13 cellular contexts compared by ENCODE assay signal in the genomic region with DNA sequence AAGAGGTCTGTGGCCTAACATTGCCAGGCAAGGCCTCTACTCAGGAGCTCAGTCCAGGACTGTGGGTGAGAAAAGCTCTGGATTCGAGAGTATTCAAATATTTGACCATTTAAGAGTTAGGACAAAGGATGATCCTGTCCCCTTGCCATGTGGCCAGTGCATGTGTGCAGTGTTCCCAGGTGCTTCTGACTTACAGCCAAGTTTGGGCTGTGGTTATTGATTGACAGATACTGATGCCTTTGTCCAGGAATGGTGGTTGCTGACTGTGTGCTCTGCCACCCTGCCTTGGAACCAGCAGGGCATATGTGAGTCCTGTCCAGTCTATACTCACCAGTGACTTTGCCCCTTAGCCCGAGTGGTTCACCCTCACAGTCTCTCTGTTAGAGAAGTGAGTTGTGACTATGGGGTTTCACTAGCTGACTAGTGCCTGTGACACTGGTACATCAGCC. TPM values are rescaled to one million over a fixed set of nuclear protein-coding genes. Genes with fewer than 3 reads are reported as not detected.
DNase-seq lines count a peak whose midpoint lies in the region; ATAC-seq, FAIRE-seq and TF ChIP-seq lines count a peak whose summit lies in the region.
"Had no signal": no experiment of that assay in that cellular context is flagged by ENCODE, and none has a peak within 500 bp of the region (broad histone marks: within the 10 kb centered on the region; RNA-seq: fewer than 3 reads in every experiment).

No MANE protein-coding gene starts in this region.

- H3K27ac ChIP-seq in mammary epithelial cell (ENCODE audit: insufficient read depth, low read depth, low read length) (no peak overlapping the region), H1 (ENCODE audit: low read depth, low read length) (no peak overlapping the region), vagina (peak overlapping the region; percentile 3)

- peak overlapping the region; percentile 68 for H3K14ac ChIP-seq in H1 (ENCODE audit: insufficient read length)

- no peak for TF ChIP-seq RAD21 in H1 (IDR thresholded peaks at IDR 0.05 in 1 of 2, conservative IDR thresholded peaks at IDR 0.05 in 1 of 2; ENCODE audit: low read depth in 2 of 2, low read length in 2 of 2)

- CTCF ChIA-PET in MCF 10A (lab: Yijun Ruan, JAX), result interaction anchor here (0.6 to 0.7 kb wide), 2 partner anchors 44 to 58 kb away, joined by 4 to 5 read pairs; no protein-coding TSS in a partner anchor
- CTCF ChIA-PET in mammary epithelial cell (lab: Charles Lee; ENCODE audit: low non-redundant PET), result no interaction called here
- CTCF ChIA-PET in H1 (lab: Charles Lee; ENCODE audit: partially characterized antibody), result interaction anchor here (0.9 kb wide), 1 partner anchor 30 kb away, joined by 3 read pairs; no protein-coding TSS in a partner anchor

- H3K27ac Mint-ChIP-seq in MCF 10A (ENCODE audit: low read depth, unreplicated experiment), result peak overlapping the region; percentile 69
- peak overlapping the region in 4 of 6 donors; percentile 42 to 80 (median 47) for H3K27ac Mint-ChIP-seq in naive B cell
- H3K27ac Mint-ChIP-seq: activated B cell treated with CpG ODN at 0.5 μM for 24 hours had no signal

- no peak overlapping the region for H2AFZ ChIP-seq in mammary epithelial cell (ENCODE audit: low read depth, low read length)
- H2AFZ ChIP-seq in H1 (ENCODE audit: low read length), result no peak overlapping the region

- H4K91ac ChIP-seq in H1 (replicated peaks; ENCODE audit: insufficient read length, low read length), result no peak overlapping the region

- no peak overlapping the region for H2BK12ac ChIP-seq in H1 (ENCODE audit: low read depth, low read length)

- H3K56ac ChIP-seq in H1 (replicated peaks; ENCODE audit: insufficient read length, low read depth, low read length), result no peak overlapping the region

- H3K27me3 Mint-ChIP-seq in MCF 10A (ENCODE audit: insufficient read depth, unreplicated experiment), result no peaks in the 10 kb centered on the region
- H3K27me3 Mint-ChIP-seq in naive B cell, result no peaks in the 10 kb centered on the region
- H3K27me3 Mint-ChIP-seq: activated B cell treated with CpG ODN at 0.5 μM for 24 hours had no signal

- H3K9me3 ChIP-seq in mammary epithelial cell (replicated peaks; ENCODE audit: insufficient read depth, low read length), result no peaks in the 10 kb centered on the region
- no peaks in the 10 kb centered on the region for H3K9me3 ChIP-seq in H1 (ENCODE audit: insufficient read depth in 2 of 2, low read depth in 1 of 2, low read length in 1 of 2)
- no peaks in the 10 kb centered on the region for H3K9me3 ChIP-seq in vagina

- no peaks in the 10 kb centered on the region for H3K27me3 ChIP-seq in mammary epithelial cell (ENCODE audit: insufficient read depth, low read length)
- H3K27me3 ChIP-seq in H1 (replicated peaks in 1 of 4; ENCODE audit: control insufficient read depth in 3 of 4, extremely low read depth in 1 of 4, insufficient read depth in 3 of 4, low read length in 3 of 4), result no peaks in the 10 kb centered on the region
- H3K27me3 ChIP-seq in vagina, result no peaks in the 10 kb centered on the region

- H2BK15ac ChIP-seq in H1 (ENCODE audit: low read length), result no peak overlapping the region

- no peak for ATAC-seq in naive B cell (ENCODE audit: low read depth in 2 of 2)

- no peak overlapping the region for H3K23ac ChIP-seq in H1 (ENCODE audit: insufficient read length)

- H2BK5ac ChIP-seq in H1 (ENCODE audit: low read depth, low read length), result no peak overlapping the region

- no peaks in the 10 kb centered on the region; the same call in 1 of the 2 replicates for H3K79me1 ChIP-seq in H1 (ENCODE audit: low read depth, low read length)

- DNase-seq in MCF 10A (ENCODE audit: unreplicated experiment) (no peak), mammary epithelial cell (no peak), H1 (ENCODE audit: low read depth in 1 of 2, low spot score in 2 of 2) (no peak), naive B cell (no peak), vagina (ENCODE audit: extremely low spot score in 2 of 2) (no peak), NCI-H2107 treated with DMSO at 0.1 percent for 48 hours (lab: John Stamatoyannopoulos, UW; ENCODE audit: unreplicated experiment) (no peak), KBM-7 (no peak)
- DNase-seq in activated CD4-positive, alpha-beta T cell treated with anti-CD3 and anti-CD28 coated beads, Interleukin-2, amount 50 U/mL, for 48 hours, result no peak
- DNase-seq: activated B cell treated with CpG ODN at 0.5 μM for 24 hours, activated gamma-delta T cell, NCI-H446, SHP77 treated with DMSO at 0.1 percent for 48 hours had no signal

- H3K4me3 ChIP-seq in mammary epithelial cell (replicated peaks in 1 of 3; ENCODE audit: insufficient read depth in 1 of 3, low read depth in 2 of 3, low read length in 3 of 3), result no peak overlapping the region
- H3K4me3 ChIP-seq in H1 (ENCODE audit: extremely low read depth in 1 of 4, insufficient read depth in 2 of 4, low read depth in 3 of 4, low read length in 4 of 4), result no peak overlapping the region
- no peak overlapping the region for H3K4me3 ChIP-seq in vagina

- H3K18ac ChIP-seq in H1 (ENCODE audit: extremely low read depth, low read length), result no peak overlapping the region

- WGBS in mammary epithelial cell (ENCODE audit: low coverage, missing lambda C conversion rate), result 75% methylated on average over 2 of the region's 2 CpGs
- WGBS in H1 (ENCODE audit: extremely low coverage in 1 of 2, insufficient coverage in 1 of 2, insufficient read length in 1 of 2, insufficient replicate concordance in 2 of 2, low coverage in 1 of 2, low lambda C conversion rate in 2 of 2, missing lambda C conversion rate in 1 of 2), 2 experiments, result 92% methylated on average over 2 of the region's 2 CpGs; no CpG with 5 or more reads in 1 of the 2 experiments

- H4K8ac ChIP-seq in H1 (ENCODE audit: extremely low read depth, insufficient read depth, low read length), result no peak overlapping the region

- no TSS peak for BruUV-seq in MCF 10A (replicated peaks; lab: Mats Ljungman, UMichigan)
- no TSS peak for BruUV-seq in mammary epithelial cell (replicated peaks; lab: Mats Ljungman, UMichigan)

- H3K4me1 ChIP-seq in mammary epithelial cell (ENCODE audit: insufficient read depth, low read length) (no peaks in the 10 kb centered on the region), H1 (replicated peaks in 1 of 4; ENCODE audit: control insufficient read depth in 3 of 4, insufficient read depth in 4 of 4, low read length in 3 of 4) (peaks cover 3 to 13% (median 12%) of the 10 kb centered on the region in 4 experiments), vagina (peaks cover 38% of the 10 kb centered on the region)

- no peaks in the 10 kb centered on the region for H3K9me3 Mint-ChIP-seq in MCF 10A (ENCODE audit: unreplicated experiment)
- no peaks in the 10 kb centered on the region for H3K9me3 Mint-ChIP-seq in naive B cell
- H3K9me3 Mint-ChIP-seq: activated B cell treated with CpG ODN at 0.5 μM for 24 hours, mesothelial cell of epicardium had no signal

- peaks cover 20% of the 10 kb centered on the region for H3K79me2 ChIP-seq in mammary epithelial cell (ENCODE audit: insufficient read depth, low read length)
- 0 out of 4 replicates have a peak, but pooled peaks cover 0 to 8% of the 10 kb centered on the region in 2 experiments for H3K79me2 ChIP-seq in H1 (ENCODE audit: control insufficient read depth in 1 of 2, insufficient read depth in 2 of 2, low read length in 2 of 2)

- no peak for TF ChIP-seq EP300 in H1 (IDR thresholded peaks at IDR 0.05; ENCODE audit: borderline replicate concordance in 1 of 2, low read depth in 2 of 2, low read length in 2 of 2)

- POLR2A ChIA-PET in MCF 10A (lab: Yijun Ruan, JAX) (no interaction called here), H1 (lab: Charles Lee; ENCODE audit: partially characterized antibody) (interaction anchor here (0.7 to 1.6 kb wide), 5 partner anchors 8 to 59 kb away, joined by 3 to 4 read pairs (median 3); no protein-coding TSS in a partner anchor)

- H3K36me3 ChIP-seq in mammary epithelial cell (ENCODE audit: insufficient read depth, low read length) (peaks cover 2% of the 10 kb centered on the region), H1 (ENCODE audit: control insufficient read depth in 2 of 4, insufficient read depth in 4 of 4, low read length in 3 of 4) (no peaks in the 10 kb centered on the region), vagina (no peaks in the 10 kb centered on the region)

- H2BK20ac ChIP-seq in H1 (ENCODE audit: low read length), result no peak overlapping the region

- H3K36me3 Mint-ChIP-seq in MCF 10A (ENCODE audit: insufficient read depth, unreplicated experiment), result peaks cover 23% of the 10 kb centered on the region
- H3K36me3 Mint-ChIP-seq in naive B cell, result peaks cover 0 to 6% of the 10 kb centered on the region in 2 donors

- TF ChIP-seq CTCF in MCF 10A (IDR thresholded peaks at IDR 0.05; ENCODE audit: unreplicated experiment) (no peak), mammary epithelial cell (conservative IDR thresholded peaks at IDR 0.05 in 1 of 2, IDR thresholded peaks at IDR 0.05 in 1 of 2; ENCODE audit: extremely low read depth in 1 of 2, insufficient read depth in 1 of 2, low read depth in 1 of 2, low read length in 2 of 2) (no peak), H1 (IDR thresholded peaks at IDR 0.05; ENCODE audit: control extremely low read depth in 1 of 3, insufficient read depth in 1 of 3, low read depth in 1 of 3, low read length in 3 of 3) (no peak), vagina (IDR thresholded peaks at IDR 0.05) (no peak)

- no peak for FAIRE-seq in H1 (lab: Jason Lieb, UNC)

- no peak overlapping the region for H4K5ac ChIP-seq in H1 (ENCODE audit: insufficient read length, low read depth, low read length)

- TF ChIP-seq POLR2A in H1 (IDR thresholded peaks at IDR 0.05; ENCODE audit: control extremely low read depth in 1 of 2, low read depth in 2 of 2, low read length in 2 of 2), result no peak
- no peak for TF ChIP-seq POLR2A in vagina (IDR thresholded peaks at IDR 0.05)

- H3K4me3 Mint-ChIP-seq in MCF 10A (ENCODE audit: unreplicated experiment), result no peak overlapping the region
- no peak overlapping the region for H3K4me3 Mint-ChIP-seq in naive B cell
- H3K4me3 Mint-ChIP-seq: activated B cell treated with CpG ODN at 0.5 μM for 24 hours, mesothelial cell of epicardium had no signal

- dilution Hi-C loops in mammary epithelial cell (cut with HindIII; ENCODE audit: low sequenced_read_pairs), result no loop called here

- no peaks in the 10 kb centered on the region for H4K20me1 ChIP-seq in mammary epithelial cell (ENCODE audit: insufficient read depth, low read length)
- no peaks in the 10 kb centered on the region for H4K20me1 ChIP-seq in H1 (replicated peaks in 1 of 2; ENCODE audit: control insufficient read depth in 1 of 2, insufficient read depth in 2 of 2, low read length in 2 of 2)

- no peak overlapping the region for H2AK5ac ChIP-seq in H1 (ENCODE audit: low read depth, low read length)

- H2BK120ac ChIP-seq in H1 (replicated peaks; ENCODE audit: low read depth, low read length), result no peak overlapping the region

- H3K9ac ChIP-seq in mammary epithelial cell (ENCODE audit: insufficient read depth, low read length), result no peak overlapping the region
- no peak overlapping the region; a peak in 2 of 7 replicates for H3K9ac ChIP-seq in H1 (replicated peaks in 1 of 4; ENCODE audit: extremely low read depth in 1 of 4, low read depth in 3 of 4, low read length in 3 of 4)

- no peaks in the 10 kb centered on the region for H3K4me1 Mint-ChIP-seq in MCF 10A (ENCODE audit: insufficient read depth, unreplicated experiment)
- peaks cover 30 to 53% (median 39%) of the 10 kb centered on the region in 3 donors for H3K4me1 Mint-ChIP-seq in naive B cell

- intact Hi-C loops in MCF 10A (cut with micrococcal nuclease), result no loop called here
- intact Hi-C loops in mammary epithelial cell (cut with micrococcal nuclease), result no loop called here
- intact Hi-C loops in vagina (cut with DNase I), result no loop called here

- H3K4ac ChIP-seq in H1 (replicated peaks; ENCODE audit: insufficient read length, low read depth, low read length), result no peak overlapping the region

- in situ Hi-C loops in mammary epithelial cell (cut with MboI; ENCODE audit: low sequenced_read_pairs in 2 of 2) (no loop called here), KBM-7 (cut with MboI; ENCODE audit: low pct_unique_long_range_greater_than_20kb, low sequenced_read_pairs) (no loop called here)

- H3K4me2 ChIP-seq in mammary epithelial cell (ENCODE audit: insufficient read depth, low read depth, low read length) (no peak overlapping the region), H1 (ENCODE audit: insufficient read depth in 1 of 2, low read depth in 2 of 2, low read length in 2 of 2) (0 out of 4 replicates have a peak overlapping the region, but pooled peaks of 1 of the 2 experiments have one; percentile 10)

- no peaks in the 10 kb centered on the region for H3K23me2 ChIP-seq in H1 (ENCODE audit: low read depth, low read length)

RNA-seq across cellular contexts. Expression of gene GARRE1, which starts 51.9 kb away (rescaled TPM):
- total RNA-seq in MCF 10A (2022) (12.8 and 19.1 TPM in 2 replicates), mammary epithelial cell (10 to 100 TPM; 11.3 to 13.0 TPM), vagina (28.5 TPM)
- polyA plus RNA-seq in mammary epithelial cell (4.5 TPM), H1 (2011; rRNA removed) (16.4 and 23.6 TPM in 2 replicates), naive B cell (ENCODE audit: low read depth in 6 of 6) (10 to 100 TPM in 2 of 6 donors, 1 to 10 TPM in 4; 2.1 to 16.9 (median 9.4) TPM)
- polyA minus RNA-seq in mammary epithelial cell, result 11.9 TPM
- total RNA-seq in H1 (2021; fragmentation: NEBNext Ultra II Directional; extraction: Animal tissue kit (Norgen Biotek cat#: 25700)), result 19.4 and 23.1 TPM in 2 replicates
- polyA plus RNA-seq in H1 (2011; cell fraction: cytosol; rRNA removed), result 15.3 TPM
- polyA plus RNA-seq in H1 (2011; cell fraction: nucleus; rRNA removed), result 18.4 TPM
- polyA plus RNA-seq in H1 (2012, experiment 1 of 2), result 11.4 to 15.5 TPM (median 12.9 TPM) in 4 replicates
- 5.9 TPM for polyA plus RNA-seq in H1 (2012, experiment 2 of 2)
- polyA plus RNA-seq in H1 (2013, experiment 1 of 2), result 23.5 TPM
- 20.7 TPM for polyA plus RNA-seq in H1 (2013, experiment 2 of 2)
- 18.4 and 20.4 TPM in 2 replicates for polyA minus RNA-seq in H1 (2011; rRNA and poly(A)+ RNA removed)
- 17.0 TPM for polyA minus RNA-seq in H1 (2011; cell fraction: cytosol; rRNA and poly(A)+ RNA removed)
- 15.2 TPM for polyA minus RNA-seq in H1 (2011; cell fraction: nucleus; rRNA and poly(A)+ RNA removed)

RNA-seq across cellular contexts. Expression of gene GPI, which starts 58.8 kb away (rescaled TPM):
- total RNA-seq in MCF 10A (2022), result 139 and 201 TPM in 2 replicates
- total RNA-seq in mammary epithelial cell, result 100 to 1,000 TPM; 131 to 411 TPM
- 344 TPM for polyA plus RNA-seq in mammary epithelial cell
- 965 TPM for polyA minus RNA-seq in mammary epithelial cell
- total RNA-seq in H1 (2021; fragmentation: NEBNext Ultra II Directional; extraction: Animal tissue kit (Norgen Biotek cat#: 25700)), result 360 and 370 TPM in 2 replicates
- 171 and 240 TPM in 2 replicates for polyA plus RNA-seq in H1 (2011; rRNA removed)
- polyA plus RNA-seq in H1 (2011; cell fraction: cytosol; rRNA removed), result 153 TPM
- polyA plus RNA-seq in H1 (2011; cell fraction: nucleus; rRNA removed), result 211 TPM
- 270 to 336 TPM (median 308 TPM) in 4 replicates for polyA plus RNA-seq in H1 (2012, experiment 1 of 2)
- 324 TPM for polyA plus RNA-seq in H1 (2012, experiment 2 of 2)
- 133 TPM for polyA plus RNA-seq in H1 (2013, experiment 1 of 2)
- polyA plus RNA-seq in H1 (2013, experiment 2 of 2), result 132 TPM
- polyA minus RNA-seq in H1 (2011; rRNA and poly(A)+ RNA removed), result 290 and 318 TPM in 2 replicates
- polyA minus RNA-seq in H1 (2011; cell fraction: cytosol; rRNA and poly(A)+ RNA removed), result 192 TPM
- 114 TPM for polyA minus RNA-seq in H1 (2011; cell fraction: nucleus; rRNA and poly(A)+ RNA removed)
- 100 to 1,000 TPM in 5 of 6 donors, 10 to 100 TPM in 1; 98.5 to 118 (median 111) TPM for polyA plus RNA-seq in naive B cell (ENCODE audit: low read depth in 6 of 6)
- total RNA-seq in vagina, result 201 TPM
